Comparison of ENCODE assay signal across 8 cellular contexts in genomic region chr6:166343157-166343502, GRCh38. TPM values are rescaled to one million over a fixed set of nuclear protein-coding genes. Genes with fewer than 3 reads are reported as not detected.
A peak's percentile ranks its signal among the peaks of the same experiment; 100 is the strongest.
DNase-seq lines count a peak whose midpoint lies in the region; ATAC-seq, FAIRE-seq and TF ChIP-seq lines count a peak whose summit lies in the region.

No MANE protein-coding gene starts in this region.

- CTCF ChIA-PET in activated naive CD4-positive, alpha-beta T cell treated with anti-CD3 and anti-CD28 coated beads, Interleukin-2, amount 10 ng/mL, durations not matched to agents 7 days and 5 days (lab: Charles Lee) = interaction anchor here (0.8 kb wide), 1 partner anchor 38 kb away, joined by 4 read pairs; no protein-coding TSS in a partner anchor

- H3K4me2 ChIP-seq in SU-DHL-6 (ENCODE audit: low read depth, low read length, poor library complexity, severe bottlenecking) = peak overlapping the region; percentile 80

- 0 out of 2 replicates have a peak, but pooled peaks cover 9% of the 10 kb centered on the region for H3F3A ChIP-seq in SU-DHL-6 (ENCODE audit: insufficient read depth)

- H3K27me3 ChIP-seq in SU-DHL-6 (ENCODE audit: low read length) (no peaks in the 10 kb centered on the region), gastroesophageal sphincter (no peaks in the 10 kb centered on the region), small intestine (ENCODE audit: control insufficient read depth in 2 of 2, insufficient read depth in 2 of 2, low read length in 2 of 2) (no peaks in the 10 kb centered on the region)

- peaks cover 43% of the 10 kb centered on the region for H3K79me2 ChIP-seq in SU-DHL-6 (ENCODE audit: insufficient read depth, low read length)

- FAIRE-seq in small intestine (lab: Jason Lieb, UNC) (no peak), frontal cortex (lab: Jason Lieb, UNC) (no peak)

- ATAC-seq in HG03066 (IDR thresholded peaks at IDR 0.05; ENCODE audit: low read depth, unreplicated experiment) (peak; percentile 36), gastroesophageal sphincter (no peak)

- H3K9me3 ChIP-seq in SU-DHL-6 (ENCODE audit: insufficient read depth, low read length) (no peaks in the 10 kb centered on the region), gastroesophageal sphincter (no peaks in the 10 kb centered on the region), small intestine (ENCODE audit: control insufficient read depth, low read depth) (no peaks in the 10 kb centered on the region)

- peaks cover 4% of the 10 kb centered on the region for H3K4me1 Mint-ChIP-seq in activated naive CD4-positive, alpha-beta T cell treated with anti-CD3 and anti-CD28 coated beads, Interleukin-2, amount 10 ng/mL, durations not matched to agents 7 days and 5 days

- H4K20me1 ChIP-seq in SU-DHL-6 (ENCODE audit: low read depth, low read length) = no peaks in the 10 kb centered on the region; the same call in 1 of the 2 replicates

- DNase-seq in activated naive CD4-positive, alpha-beta T cell treated with anti-CD3 and anti-CD28 coated beads, Interleukin-2, amount 10 ng/mL, durations not matched to agents 7 days and 5 days = no peak
- no peak for DNase-seq in activated naive CD4-positive, alpha-beta T cell treated with anti-CD3 and anti-CD28 coated beads, Interleukin-2, amount 50 U/mL, for 16 hours
- peak; percentile 22 for DNase-seq in small intestine
- DNase-seq in NCI-H1092 (lab: John Stamatoyannopoulos, UW) = no peak
- no peak for DNase-seq in frontal cortex (ENCODE audit: low spot score in 2 of 2)

- peak overlapping the region; percentile 73 for H3K27ac ChIP-seq in SU-DHL-6 (ENCODE audit: low read depth, low read length)
- H3K27ac ChIP-seq in gastroesophageal sphincter = peak overlapping the region; percentile 66 to 95 (median 89)
- peak overlapping the region; percentile 45 to 93 for H3K27ac ChIP-seq in small intestine (ENCODE audit: low read depth in 1 of 2, low read length in 1 of 2)

- WGBS in gastroesophageal sphincter (ENCODE audit: low coverage in 1 of 2), 2 donors = 17 to 26% methylated on average over 3 of the region's 3 CpGs
- WGBS in small intestine, 3 donors = 8 to 23% (median 18%) methylated on average over 3 of the region's 3 CpGs

- peaks cover 4% of the 10 kb centered on the region for H3K36me3 Mint-ChIP-seq in activated naive CD4-positive, alpha-beta T cell treated with anti-CD3 and anti-CD28 coated beads, Interleukin-2, amount 10 ng/mL, durations not matched to agents 7 days and 5 days

- peaks cover 27% of the 10 kb centered on the region for H3K27me3 Mint-ChIP-seq in activated naive CD4-positive, alpha-beta T cell treated with anti-CD3 and anti-CD28 coated beads, Interleukin-2, amount 10 ng/mL, durations not matched to agents 7 days and 5 days

- TF ChIP-seq POLR2A in gastroesophageal sphincter (IDR thresholded peaks at IDR 0.05) = no peak

- H3K27ac Mint-ChIP-seq in activated naive CD4-positive, alpha-beta T cell treated with anti-CD3 and anti-CD28 coated beads, Interleukin-2, amount 10 ng/mL, durations not matched to agents 7 days and 5 days = peak overlapping the region; percentile 38

- peak overlapping the region; percentile 79 for H2AFZ ChIP-seq in SU-DHL-6 (ENCODE audit: low read depth, low read length, severe bottlenecking)

- H3K4me1 ChIP-seq in gastroesophageal sphincter (peaks cover 0 to 46% (median 19%) of the 10 kb centered on the region in 3 donors), small intestine (ENCODE audit: control insufficient read depth in 2 of 2, insufficient read depth in 1 of 2, low read depth in 1 of 2, low read length in 1 of 2) (peaks cover 8 to 9% of the 10 kb centered on the region in 2 donors)

- peak overlapping the region; percentile 86 for H3K9ac ChIP-seq in SU-DHL-6 (ENCODE audit: low read length)

- H3K4me3 Mint-ChIP-seq in activated naive CD4-positive, alpha-beta T cell treated with anti-CD3 and anti-CD28 coated beads, Interleukin-2, amount 10 ng/mL, durations not matched to agents 7 days and 5 days = peak overlapping the region; percentile 85

- H3K4me3 ChIP-seq in SU-DHL-6 (ENCODE audit: insufficient read depth, low read length, poor library complexity, severe bottlenecking) (peak overlapping the region; percentile 97), gastroesophageal sphincter (peak overlapping the region; percentile 93 to 99), small intestine (ENCODE audit: low read depth in 1 of 2, low read length in 2 of 2) (peak overlapping the region; percentile 85 to 96)

- H3K9me3 Mint-ChIP-seq in activated naive CD4-positive, alpha-beta T cell treated with anti-CD3 and anti-CD28 coated beads, Interleukin-2, amount 10 ng/mL, durations not matched to agents 7 days and 5 days = no peaks in the 10 kb centered on the region

- no peaks in the 10 kb centered on the region for H3K36me3 ChIP-seq in SU-DHL-6 (ENCODE audit: low read length)
- no peaks in the 10 kb centered on the region for H3K36me3 ChIP-seq in gastroesophageal sphincter
- H3K36me3 ChIP-seq in small intestine (ENCODE audit: control insufficient read depth in 2 of 2, insufficient read depth in 2 of 2, low read length in 2 of 2) = no peaks in the 10 kb centered on the region

- no peaks in the 10 kb centered on the region for H3K9me2 ChIP-seq in SU-DHL-6 (replicated peaks; ENCODE audit: insufficient read depth, low read length)

- TF ChIP-seq CTCF in SU-DHL-6 (IDR thresholded peaks at IDR 0.05; ENCODE audit: insufficient read depth, low read length, poor library complexity, severe bottlenecking) (no peak), gastroesophageal sphincter (IDR thresholded peaks at IDR 0.05) (no peak)

- no peak for TF ChIP-seq EP300 in gastroesophageal sphincter (IDR thresholded peaks at IDR 0.05)

RNA-seq across cellular contexts. Expression of gene SFT2D1, which starts 0.8 kb away (rescaled TPM):
- total RNA-seq in gastroesophageal sphincter = 10 to 100 TPM; 21.4 to 32.2 (median 26.1) TPM
- 100 to 1,000 TPM in 1 of 3 donors, 10 to 100 TPM in 2; 32.4 to 113 (median 47.4) TPM for polyA plus RNA-seq in small intestine
- total RNA-seq in frontal cortex = 20.0 TPM

RNA-seq across cellular contexts. Expression of gene PRR18, which starts 34.9 kb away (rescaled TPM):
- total RNA-seq in gastroesophageal sphincter (not detected), frontal cortex (under 0.01 TPM)
- polyA plus RNA-seq in small intestine = under 1 TPM in 2 of 3 donors, not detected in 1; 0.43 to 0.45 TPM

RNA-seq across cellular contexts. Expression of gene MPC1, which starts 39.6 kb away (rescaled TPM):
- total RNA-seq in gastroesophageal sphincter = 10 to 100 TPM; 57.9 to 93.2 (median 72.8) TPM
- polyA plus RNA-seq in small intestine = 100 to 1,000 TPM in 2 of 3 donors, 10 to 100 TPM in 1; 99.5 to 213 (median 130) TPM
- total RNA-seq in frontal cortex = 69.7 TPM
